ENCODE assay signal across 15 cellular contexts in genomic region chr5:167754501-167754941, GRCh38.
A peak's percentile ranks its signal among the peaks of the same experiment; 100 is the strongest.
DNase-seq lines count a peak whose midpoint lies in the region; ATAC-seq and TF ChIP-seq lines count a peak whose summit lies in the region.
"Had no signal": no experiment of that assay in that cellular context is flagged by ENCODE, and none has a peak within 500 bp of the region (broad histone marks: within the 10 kb centered on the region; RNA-seq: fewer than 3 reads in every experiment).

No MANE protein-coding gene starts in this region.

- TF ChIP-seq EP300 in Ishikawa (IDR thresholded peaks at IDR 0.05; ENCODE audit: borderline replicate concordance): no peak; the same call in 1 of the 2 replicates

- H3K27me3 Mint-ChIP-seq in chondrocyte (ENCODE audit: low read depth) (no peaks in the 10 kb centered on the region), CD14-positive monocyte (ENCODE audit: low read depth in 3 of 3) (peaks cover 0 to 2% (median 1%) of the 10 kb centered on the region in 3 donors)

- H3K4me3 Mint-ChIP-seq in chondrocyte (ENCODE audit: unreplicated experiment) (peak overlapping the region; percentile 61), CD14-positive monocyte (no peak overlapping the region)
- H3K4me3 Mint-ChIP-seq: activated CD4-positive, alpha-beta T cell treated with anti-CD3 and anti-CD28 coated beads for 36 hours; activated naive CD8-positive, alpha-beta T cell treated with anti-CD3 and anti-CD28 coated beads for 36 hours; neural crest cell had no signal

- intact Hi-C loops in CD14-positive monocyte (cut with micrococcal nuclease): no loop called here

- H3K4me1 Mint-ChIP-seq in chondrocyte (ENCODE audit: low read depth): peaks cover 49% of the 10 kb centered on the region
- H3K4me1 Mint-ChIP-seq in CD14-positive monocyte: peaks cover 22% of the 10 kb centered on the region
- H3K4me1 Mint-ChIP-seq: activated CD4-positive, alpha-beta T cell treated with anti-CD3 and anti-CD28 coated beads for 36 hours; activated naive CD8-positive, alpha-beta T cell treated with anti-CD3 and anti-CD28 coated beads for 36 hours; neural crest cell had no signal

- peak overlapping the region; percentile 17 for H3K27ac Mint-ChIP-seq in chondrocyte (ENCODE audit: unreplicated experiment)
- no peak overlapping the region for H3K27ac Mint-ChIP-seq in CD14-positive monocyte
- H3K27ac Mint-ChIP-seq: activated CD4-positive, alpha-beta T cell treated with anti-CD3 and anti-CD28 coated beads for 36 hours; activated naive CD8-positive, alpha-beta T cell treated with anti-CD3 and anti-CD28 coated beads for 36 hours had no signal

- H3K36me3 Mint-ChIP-seq in chondrocyte (ENCODE audit: low read depth) (no peaks in the 10 kb centered on the region), CD14-positive monocyte (no peaks in the 10 kb centered on the region)
- H3K36me3 Mint-ChIP-seq: activated naive CD8-positive, alpha-beta T cell treated with anti-CD3 and anti-CD28 coated beads for 36 hours had no signal

- no peak for TF ChIP-seq RAD21 in Ishikawa (IDR thresholded peaks at IDR 0.05; ENCODE audit: low read depth)

- H3K9me3 Mint-ChIP-seq in chondrocyte (ENCODE audit: low read depth) (no peaks in the 10 kb centered on the region), CD14-positive monocyte (peaks cover 0 to 2% (median 0%) of the 10 kb centered on the region in 7 donors)
- H3K9me3 Mint-ChIP-seq: activated naive CD8-positive, alpha-beta T cell treated with anti-CD3 and anti-CD28 coated beads for 36 hours; neural crest cell had no signal

- TF ChIP-seq CTCF in chondrocyte (IDR thresholded peaks at IDR 0.05): no peak
- TF ChIP-seq CTCF in CD14-positive monocyte (IDR thresholded peaks at IDR 0.05): no peak

- DNase-seq in AG20443 (ENCODE audit: low spot score) (peak; percentile 74), chondrocyte (ENCODE audit: low spot score) (no peak), myocyte (ENCODE audit: low read depth) (peak; percentile 52), CD14-positive monocyte (ENCODE audit: low spot score) (no peak), DMS 273 treated with DMSO at 0.1 percent for 48 hours (lab: John Stamatoyannopoulos, UW) (no peak), occipital lobe (lab: John Stamatoyannopoulos, UW) (no peak)
- DNase-seq: activated CD4-positive, alpha-beta T cell treated with anti-CD3 and anti-CD28 coated beads for 36 hours; activated naive CD8-positive, alpha-beta T cell treated with anti-CD3 and anti-CD28 coated beads for 36 hours; NCI-H2081; NCI-H774; T-helper 2 cell had no signal

- ATAC-seq in GM18858 (IDR thresholded peaks at IDR 0.05; ENCODE audit: unreplicated experiment): no peak
- ATAC-seq: activated CD4-positive, alpha-beta T cell treated with anti-CD3 and anti-CD28 coated beads for 36 hours; GM12878 had no signal

TF ChIP-seq in Ishikawa, 13 proteins besides CTCF, POLR2A, EP300 and RAD21:
- no peak for TF ChIP-seq FOXM1 (IDR thresholded peaks at IDR 0.05; ENCODE audit: borderline replicate concordance, low read depth)
- TF ChIP-seq YY1 (IDR thresholded peaks at IDR 0.05; ENCODE audit: low read depth): no peak
- peak; percentile 66; the same call in 1 of the 2 replicates for TF ChIP-seq TEAD4 (IDR thresholded peaks at IDR 0.05)
- TF ChIP-seq TCF12 (IDR thresholded peaks at IDR 0.05; ENCODE audit: low read depth): peak; percentile 31; the same call in 1 of the 2 replicates
- TF ChIP-seq NFIC (IDR thresholded peaks at IDR 0.05): peak; percentile 29; the same call in 1 of the 2 replicates

Comparison
In these comparisons a context has a peak if more than half of its experiments do, and no peak if none do; other contexts are left out.
1. DNase-seq: peak in AG20443 (single experiment) and myocyte (single experiment); none in chondrocyte (single experiment), CD14-positive monocyte (single experiment), DMS 273 treated with DMSO at 0.1 percent for 48 hours (single experiment) and occipital lobe (single experiment).